ENCODE assay signal across 28 cellular contexts in the genomic region with DNA sequence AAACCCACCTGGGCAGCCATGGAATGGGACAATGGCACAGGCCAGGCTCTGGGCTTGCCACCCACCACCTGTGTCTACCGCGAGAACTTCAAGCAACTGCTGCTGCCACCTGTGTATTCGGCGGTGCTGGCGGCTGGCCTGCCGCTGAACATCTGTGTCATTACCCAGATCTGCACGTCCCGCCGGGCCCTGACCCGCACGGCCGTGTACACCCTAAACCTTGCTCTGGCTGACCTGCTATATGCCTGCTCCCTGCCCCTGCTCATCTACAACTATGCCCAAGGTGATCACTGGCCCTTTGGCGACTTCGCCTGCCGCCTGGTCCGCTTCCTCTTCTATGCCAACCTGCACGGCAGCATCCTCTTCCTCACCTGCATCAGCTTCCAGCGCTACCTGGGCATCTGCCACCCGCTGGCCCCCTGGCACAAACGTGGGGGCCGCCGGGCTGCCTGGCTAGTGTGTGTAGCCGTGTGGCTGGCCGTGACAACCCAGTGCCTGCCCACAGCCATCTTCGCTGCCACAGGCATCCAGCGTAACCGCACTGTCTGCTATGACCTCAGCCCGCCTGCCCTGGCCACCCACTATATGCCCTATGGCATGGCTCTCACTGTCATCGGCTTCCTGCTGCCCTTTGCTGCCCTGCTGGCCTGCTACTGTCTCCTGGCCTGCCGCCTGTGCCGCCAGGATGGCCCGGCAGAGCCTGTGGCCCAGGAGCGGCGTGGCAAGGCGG. TPM values are rescaled to one million over a fixed set of nuclear protein-coding genes. Genes with fewer than 3 reads are reported as not detected.
"Had no signal": no experiment of that assay in that cellular context is flagged by ENCODE, and none has a peak within 500 bp of the region (broad histone marks: within the 10 kb centered on the region; RNA-seq: fewer than 3 reads in every experiment).

No MANE protein-coding gene starts in this region.

- FAIRE-seq: endothelial cell of umbilical vein had no signal

- H3K9me3 ChIP-seq: colonic mucosa, esophagus muscularis mucosa, mucosa of descending colon, ovary, psoas muscle, sigmoid colon, suprapubic skin, transverse colon, vagina had no signal

- H3K4me3 Mint-ChIP-seq: central memory CD8-positive, alpha-beta T cell; dendritic cell treated with granulocyte-macrophage colony-stimulating factor and Interleukin-4, amounts not matched to agents 40 ng/mL and 50 ng/mL, for 4 days; memory B cell; mesothelial cell of epicardium; naive B cell; natural killer cell treated with Interleukin-12 subunit alpha and Interleukin-12 subunit beta and Interleukin-15 and Interleukin-18, amount 100 ng/mL, for 72 hours; neural crest cell; stimulated activated naive B cell treated with anti-CD40 and anti-IgM and Interleukin-4, amounts not matched to agents 10 μg/mL and 1 μg/mL and 100 μg/mL, for 72 hours; stimulated activated naive CD8-positive, alpha-beta T cell treated with anti-CD3 and anti-CD28 coated beads, Interleukin-15, Interleukin-2, amounts not matched to agents 100 ng/mL and 50 ng/mL, for 24 hours had no signal

- H3K79me2 ChIP-seq: hepatocyte had no signal

- H3K27ac Mint-ChIP-seq: memory B cell; mesothelial cell of epicardium; natural killer cell treated with Interleukin-12 subunit alpha and Interleukin-12 subunit beta and Interleukin-15 and Interleukin-18, amount 100 ng/mL, for 72 hours; stimulated activated naive B cell treated with anti-CD40 and anti-IgM and Interleukin-4, amounts not matched to agents 10 μg/mL and 1 μg/mL and 100 μg/mL, for 72 hours; stimulated activated naive CD8-positive, alpha-beta T cell treated with anti-CD3 and anti-CD28 coated beads, Interleukin-15, Interleukin-2, amounts not matched to agents 100 ng/mL and 50 ng/mL, for 24 hours had no signal

- H3K27ac ChIP-seq: colonic mucosa, esophagus muscularis mucosa, foreskin keratinocyte, hepatocyte, ovary, psoas muscle, sigmoid colon, suprapubic skin, transverse colon, vagina had no signal

- H3K36me3 ChIP-seq: colonic mucosa, esophagus muscularis mucosa, ovary, sigmoid colon, suprapubic skin, transverse colon, vagina had no signal

- H2AFZ ChIP-seq: hepatocyte had no signal

- H3K36me3 Mint-ChIP-seq: memory B cell; mesothelial cell of epicardium; naive B cell; natural killer cell treated with Interleukin-12 subunit alpha and Interleukin-12 subunit beta and Interleukin-15 and Interleukin-18, amount 100 ng/mL, for 72 hours; stimulated activated naive B cell treated with anti-CD40 and anti-IgM and Interleukin-4, amounts not matched to agents 10 μg/mL and 1 μg/mL and 100 μg/mL, for 72 hours had no signal

- H3K27me3 ChIP-seq: colonic mucosa, esophagus muscularis mucosa, hepatocyte, ovary, sigmoid colon, suprapubic skin, transverse colon, vagina had no signal

- H3K9me3 Mint-ChIP-seq: central memory CD8-positive, alpha-beta T cell; dendritic cell treated with granulocyte-macrophage colony-stimulating factor and Interleukin-4, amounts not matched to agents 40 ng/mL and 50 ng/mL, for 4 days; memory B cell; mesothelial cell of epicardium; naive B cell; natural killer cell treated with Interleukin-12 subunit alpha and Interleukin-12 subunit beta and Interleukin-15 and Interleukin-18, amount 100 ng/mL, for 72 hours; neural crest cell; stimulated activated naive B cell treated with anti-CD40 and anti-IgM and Interleukin-4, amounts not matched to agents 10 μg/mL and 1 μg/mL and 100 μg/mL, for 72 hours; stimulated activated naive CD8-positive, alpha-beta T cell treated with anti-CD3 and anti-CD28 coated beads, Interleukin-15, Interleukin-2, amounts not matched to agents 100 ng/mL and 50 ng/mL, for 24 hours had no signal

- H3K4me3 ChIP-seq: colonic mucosa, esophagus muscularis mucosa, hepatocyte, lung, mucosa of descending colon, ovary, psoas muscle, sigmoid colon, suprapubic skin, transverse colon, vagina had no signal

- ATAC-seq: foreskin keratinocyte; left colon; left ventricle myocardium superior; mucosa of descending colon; natural killer cell treated with Interleukin-12 subunit alpha and Interleukin-12 subunit beta and Interleukin-15 and Interleukin-18, amount 100 ng/mL, for 72 hours; psoas muscle; right cardiac atrium had no signal

- H3K4me1 ChIP-seq: colonic mucosa, foreskin keratinocyte, psoas muscle, suprapubic skin, transverse colon, vagina had no signal

- H3K4me2 ChIP-seq: hepatocyte had no signal

- DNase-seq: colonic mucosa; effector CD8-positive, alpha-beta T cell; foreskin keratinocyte; left colon; left ventricle myocardium superior; mucosa of descending colon; naive B cell; nucleus accumbens; sigmoid colon; stimulated activated CD4-positive, alpha-beta T cell treated with anti-CD3 and anti-CD28 coated beads, Interleukin-4, amount 100 ng/mL, for 4 hours; stimulated activated naive B cell treated with anti-CD40 and anti-IgM and Interleukin-4, amounts not matched to agents 10 μg/mL and 1 μg/mL and 100 μg/mL, for 72 hours; transverse colon had no signal

- H3K4me1 Mint-ChIP-seq: central memory CD8-positive, alpha-beta T cell had no signal

RNA-seq across cellular contexts. Expression of a gene that starts 24.5 kb away (rescaled TPM):
- total RNA-seq: endothelial cell of umbilical vein; foreskin keratinocyte; natural killer cell treated with Interleukin-12 subunit alpha and Interleukin-12 subunit beta and Interleukin-15 and Interleukin-18, amount 100 ng/mL, for 72 hours; neural crest cell had no signal
